Comparison of ENCODE assay signal across 9 cellular contexts in genomic region chr5:109739741-109740140, GRCh38. TPM values are rescaled to one million over a fixed set of nuclear protein-coding genes. Genes with fewer than 3 reads are reported as not detected.
A peak's percentile ranks its signal among the peaks of the same experiment; 100 is the strongest.
DNase-seq lines count a peak whose midpoint lies in the region; FAIRE-seq and TF ChIP-seq lines count a peak whose summit lies in the region.
"Had no signal": no experiment of that assay in that cellular context is flagged by ENCODE, and none has a peak within 500 bp of the region (broad histone marks: within the 10 kb centered on the region; RNA-seq: fewer than 3 reads in every experiment).

No MANE protein-coding gene starts in this region.

- H3K4me2 ChIP-seq in hepatocyte (peak overlapping the region; percentile 55), smooth muscle cell (peak overlapping the region; percentile 52)

- H3K36me3 ChIP-seq in hepatocyte (replicated peaks; ENCODE audit: insufficient read depth, low read depth): no peaks in the 10 kb centered on the region
- H3K36me3 ChIP-seq in smooth muscle cell (ENCODE audit: low read depth): no peaks in the 10 kb centered on the region
- H3K36me3 ChIP-seq in small intestine (ENCODE audit: control insufficient read depth in 2 of 2, insufficient read depth in 2 of 2, low read length in 2 of 2): no peaks in the 10 kb centered on the region

- no peak overlapping the region for H3K9ac ChIP-seq in smooth muscle cell (ENCODE audit: low read depth)

- peaks cover 41% of the 10 kb centered on the region for H3K79me2 ChIP-seq in hepatocyte
- peaks cover 12% of the 10 kb centered on the region for H3K79me2 ChIP-seq in smooth muscle cell (ENCODE audit: low read depth)

- H3K4me3 ChIP-seq in hepatocyte (no peak overlapping the region), smooth muscle cell (no peak overlapping the region), small intestine (ENCODE audit: low read depth in 1 of 2, low read length in 2 of 2) (no peak overlapping the region)

- peak overlapping the region; percentile 63 for H3K27ac ChIP-seq in VCaP
- peak overlapping the region; percentile 32 for H3K27ac ChIP-seq in hepatocyte
- H3K27ac ChIP-seq in smooth muscle cell (ENCODE audit: low read depth): peak overlapping the region; percentile 47
- peak overlapping the region in 1 of 2 donors; percentile 12 for H3K27ac ChIP-seq in small intestine (ENCODE audit: low read depth in 1 of 2, low read length in 1 of 2)

- FAIRE-seq in small intestine (lab: Jason Lieb, UNC): no peak

- DNase-seq in NCI-H2227 (lab: John Stamatoyannopoulos, UW; ENCODE audit: unreplicated experiment) (peak; percentile 9), NCI-H2227 treated with DMSO at 0.1 percent for 48 hours (lab: John Stamatoyannopoulos, UW) (no peak), hepatocyte (ENCODE audit: low spot score) (no peak), smooth muscle cell (lab: John Stamatoyannopoulos, UW; ENCODE audit: unreplicated experiment) (no peak), small intestine (no peak), activated gamma-delta T cell (lab: John Stamatoyannopoulos, UW) (no peak)
- DNase-seq in activated CD4-positive, alpha-beta T cell treated with anti-CD3 and anti-CD28 coated beads, Interleukin-2, amount 50 U/mL, for 48 hours: no peak
- DNase-seq: hippocampal formation had no signal

- H3K9me3 ChIP-seq in hepatocyte (ENCODE audit: low read depth) (no peaks in the 10 kb centered on the region), smooth muscle cell (replicated peaks; ENCODE audit: low read depth) (no peaks in the 10 kb centered on the region), small intestine (ENCODE audit: control insufficient read depth, low read depth) (no peaks in the 10 kb centered on the region)

- no peaks in the 10 kb centered on the region for H3K9me2 ChIP-seq in hepatocyte (replicated peaks; ENCODE audit: insufficient read depth)

- 60% methylated on average over 1 of the region's 1 CpG for WGBS in hepatocyte (ENCODE audit: low lambda C conversion rate, missing lambda C conversion rate)
- WGBS in smooth muscle cell (ENCODE audit: low lambda C conversion rate): 50% methylated on average over 1 of the region's 1 CpG
- 82 to 93% (median 89%) methylated on average over 1 of the region's 1 CpG for WGBS in small intestine, 3 donors

- H3K4me1 ChIP-seq in hepatocyte (ENCODE audit: insufficient read depth) (peaks cover 18% of the 10 kb centered on the region), smooth muscle cell (ENCODE audit: low read depth) (peaks cover 40% of the 10 kb centered on the region), small intestine (ENCODE audit: control insufficient read depth in 2 of 2, insufficient read depth in 1 of 2, low read depth in 1 of 2, low read length in 1 of 2) (peaks cover 5 to 10% of the 10 kb centered on the region in 2 donors)

- H4K20me1 ChIP-seq in hepatocyte (ENCODE audit: insufficient read depth, poor library complexity, severe bottlenecking) (no peaks in the 10 kb centered on the region), smooth muscle cell (ENCODE audit: low read depth) (peaks cover 6% of the 10 kb centered on the region)

- peaks cover 16% of the 10 kb centered on the region for H3F3A ChIP-seq in smooth muscle cell (ENCODE audit: low read depth)

- H2AFZ ChIP-seq in hepatocyte (no peak overlapping the region), smooth muscle cell (ENCODE audit: low read depth) (no peak overlapping the region)

- TF ChIP-seq CTCF in VCaP (conservative IDR thresholded peaks at IDR 0.05) (no peak), hepatocyte (IDR thresholded peaks at IDR 0.05; ENCODE audit: poor library complexity) (no peak), smooth muscle cell (IDR thresholded peaks at IDR 0.05; ENCODE audit: borderline replicate concordance, insufficient read depth, poor library complexity, severe bottlenecking) (no peak)

- H3K27me3 ChIP-seq in hepatocyte: no peaks in the 10 kb centered on the region
- H3K27me3 ChIP-seq in smooth muscle cell (ENCODE audit: low read depth): no peaks in the 10 kb centered on the region
- H3K27me3 ChIP-seq in small intestine (ENCODE audit: control insufficient read depth in 2 of 2, insufficient read depth in 2 of 2, low read length in 2 of 2): no peaks in the 10 kb centered on the region

RNA-seq across cellular contexts. Expression of gene MAN2A1, which starts 50.0 kb away (rescaled TPM):
- 140 and 150 TPM in 2 replicates for total RNA-seq in hepatocyte
- 29.8 and 31.5 TPM in 2 replicates for polyA plus RNA-seq in hepatocyte
- 112 and 115 TPM in 2 replicates for total RNA-seq in smooth muscle cell
- polyA plus RNA-seq in smooth muscle cell: 20.3 and 31.4 TPM in 2 replicates
- polyA plus RNA-seq in small intestine: 10 to 100 TPM; 16.3 to 26.2 (median 17.3) TPM
